ENCODE assay signal across 1 cellular context in genomic region chr1:223704921-223705878, GRCh38.
TF ChIP-seq lines count a peak whose summit lies in the region.

No MANE protein-coding gene starts in this region.

TF ChIP-seq in IMR-90, 13 proteins besides CTCF, POLR2A, EP300 and RAD21 (continued from another document):
- TF ChIP-seq ELK1 (IDR thresholded peaks at IDR 0.05; ENCODE audit: borderline replicate concordance, low read depth, low read length) = no peak
- no peak for TF ChIP-seq FOS (IDR thresholded peaks at IDR 0.05; ENCODE audit: low read depth, low read length)
- TF ChIP-seq MAFK (IDR thresholded peaks at IDR 0.05; ENCODE audit: low read depth, low read length) = no peak
- TF ChIP-seq SMC3 (IDR thresholded peaks at IDR 0.05; ENCODE audit: low read depth, low read length) = no peak
- TF ChIP-seq USF2 (IDR thresholded peaks at IDR 0.05; ENCODE audit: low read depth, low read length) = no peak
- TF ChIP-seq NFE2L2 (IDR thresholded peaks at IDR 0.05; ENCODE audit: low read depth, low read length) = no peak
- no peak for TF ChIP-seq CHD1 (IDR thresholded peaks at IDR 0.05; ENCODE audit: low read depth, low read length)
